In the genomic region with DNA sequence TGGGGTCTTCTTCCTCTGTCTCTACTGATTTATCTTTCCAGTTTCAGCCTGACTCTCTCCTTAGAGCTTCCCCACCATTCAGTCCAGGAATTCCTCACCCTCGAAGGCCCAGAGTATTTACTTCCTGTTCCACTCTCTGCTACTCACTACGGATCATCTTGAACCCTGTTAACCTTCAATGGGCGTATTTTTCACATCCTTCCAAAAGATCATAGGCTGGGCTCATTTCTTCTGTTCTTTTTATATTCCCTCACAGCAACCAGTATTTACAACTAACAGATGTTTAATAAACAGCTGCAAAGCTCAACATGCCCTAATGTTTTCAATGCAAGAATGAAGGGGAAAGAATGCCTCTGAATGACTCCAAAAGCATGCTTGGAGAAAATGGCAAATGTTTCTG, we compare ENCODE assay signal across 23 cellular contexts.
"Had no signal": no experiment of that assay in that cellular context is flagged by ENCODE, and none has a peak within 500 bp of the region (broad histone marks: within the 10 kb centered on the region; RNA-seq: fewer than 3 reads in every experiment).

No MANE protein-coding gene starts in this region.

- H3K27ac Mint-ChIP-seq: activated CD4-positive, alpha-beta T cell treated with anti-CD3 and anti-CD28 coated beads for 36 hours; activated CD8-positive, alpha-beta T cell treated with anti-CD3 and anti-CD28 coated beads for 36 hours; activated naive CD4-positive, alpha-beta T cell treated with anti-CD3 and anti-CD28 coated beads, Interleukin-2, amount 10 ng/mL, durations not matched to agents 7 days and 5 days; activated naive CD8-positive, alpha-beta T cell treated with anti-CD3 and anti-CD28 coated beads for 36 hours; activated T-cell treated with anti-CD3 and anti-CD28 coated beads, Interleukin-2, amount 50 U/mL, for 72 hours; activated T-helper 2 cell treated with anti-CD3 and anti-CD28 coated beads, Interferon-gamma antibody, Interleukin-2, Interleukin-4, amounts not matched to agents 10 μg/mL and 5 μg/mL and 100 μg/mL, durations not matched to agents 14 hours and 24 hours and 36 hours; T-helper 17 cell had no signal

- H3K4me3 ChIP-seq: K562 had no signal

- DNase-seq: activated CD4-positive, alpha-beta T cell treated with anti-CD3 and anti-CD28 coated beads for 36 hours; activated CD8-positive, alpha-beta memory T cell treated with anti-CD3 and anti-CD28 coated beads, Interleukin-2, amount 50 U/mL, for 4 hours; activated CD8-positive, alpha-beta T cell treated with anti-CD3 and anti-CD28 coated beads for 36 hours; activated gamma-delta T cell treated with Interleukin-2 at 50 U/mL for 16 hours; activated naive CD4-positive, alpha-beta T cell treated with anti-CD3 and anti-CD28 coated beads, Interleukin-2, amount 10 ng/mL, durations not matched to agents 7 days and 5 days; activated naive CD8-positive, alpha-beta T cell treated with anti-CD3 and anti-CD28 coated beads for 36 hours; activated T-cell treated with anti-CD3 and anti-CD28 coated beads, Interleukin-2, amount 50 U/mL, for 72 hours; brain microvascular endothelial cell; Karpas-422; NCI-H1048; NCI-H146; NCI-H1930; NCI-H2171; NCI-H2227 treated with DMSO at 0.1 percent for 48 hours; NCI-H446 treated with DMSO at 0.1 percent for 48 hours; NCI-H526; NCI-H82; SIG-M5; T-helper 17 cell; T-helper 9 cell; WERI-Rb-1 had no signal

- H3K4me3 Mint-ChIP-seq: activated CD4-positive, alpha-beta T cell treated with anti-CD3 and anti-CD28 coated beads for 36 hours; activated CD8-positive, alpha-beta T cell treated with anti-CD3 and anti-CD28 coated beads for 36 hours; activated naive CD4-positive, alpha-beta T cell treated with anti-CD3 and anti-CD28 coated beads, Interleukin-2, amount 10 ng/mL, durations not matched to agents 7 days and 5 days; activated naive CD8-positive, alpha-beta T cell treated with anti-CD3 and anti-CD28 coated beads for 36 hours; activated T-cell treated with anti-CD3 and anti-CD28 coated beads, Interleukin-2, amount 50 U/mL, for 72 hours; T-helper 17 cell had no signal

- H3K36me3 Mint-ChIP-seq: activated naive CD4-positive, alpha-beta T cell treated with anti-CD3 and anti-CD28 coated beads, Interleukin-2, amount 10 ng/mL, durations not matched to agents 7 days and 5 days; activated naive CD8-positive, alpha-beta T cell treated with anti-CD3 and anti-CD28 coated beads for 36 hours had no signal

- H3K9me3 Mint-ChIP-seq: activated CD8-positive, alpha-beta T cell treated with anti-CD3 and anti-CD28 coated beads for 36 hours; activated naive CD4-positive, alpha-beta T cell treated with anti-CD3 and anti-CD28 coated beads, Interleukin-2, amount 10 ng/mL, durations not matched to agents 7 days and 5 days; activated T-helper 2 cell treated with anti-CD3 and anti-CD28 coated beads, Interferon-gamma antibody, Interleukin-2, Interleukin-4, amounts not matched to agents 10 μg/mL and 5 μg/mL and 100 μg/mL, durations not matched to agents 14 hours and 24 hours and 36 hours had no signal

- H3K27ac ChIP-seq: brain microvascular endothelial cell, WERI-Rb-1 had no signal

- ATAC-seq: activated CD4-positive, alpha-beta T cell treated with anti-CD3 and anti-CD28 coated beads for 36 hours; activated CD8-positive, alpha-beta T cell treated with anti-CD3 and anti-CD28 coated beads for 36 hours; activated T-cell treated with anti-CD3 and anti-CD28 coated beads, Interleukin-2, amount 50 U/mL, for 72 hours; K562; T-helper 17 cell had no signal

- H3K36me3 ChIP-seq: brain microvascular endothelial cell, WERI-Rb-1 had no signal

- H3K27me3 ChIP-seq: brain microvascular endothelial cell had no signal

- H3K4me1 Mint-ChIP-seq: T-helper 17 cell had no signal
